Comparison of ENCODE assay signal across 12 cellular contexts in genomic region chr11:14638561-14638960, GRCh38. TPM values are rescaled to one million over a fixed set of nuclear protein-coding genes. Genes with fewer than 3 reads are reported as not detected.
DNase-seq lines count a peak whose midpoint lies in the region; ATAC-seq and TF ChIP-seq lines count a peak whose summit lies in the region.
"Had no signal": no experiment of that assay in that cellular context is flagged by ENCODE, and none has a peak within 500 bp of the region (broad histone marks: within the 10 kb centered on the region; RNA-seq: fewer than 3 reads in every experiment).

No MANE protein-coding gene starts in this region.

- peak overlapping the region; percentile 27 for H3K27ac Mint-ChIP-seq in activated naive CD4-positive, alpha-beta T cell treated with anti-CD3 and anti-CD28 coated beads for 36 hours
- H3K27ac Mint-ChIP-seq in activated CD8-positive, alpha-beta T cell treated with anti-CD3 and anti-CD28 coated beads, Interleukin-2, amount 10 ng/mL, durations not matched to agents 7 days and 5 days = peak overlapping the region; percentile 21
- H3K27ac Mint-ChIP-seq: effector memory CD8-positive, alpha-beta T cell had no signal

- H3K27ac ChIP-seq in sigmoid colon (peak overlapping the region; percentile 7 to 98 (median 74)), stomach (no peak overlapping the region)

- intact Hi-C loops in activated naive CD4-positive, alpha-beta T cell treated with anti-CD3 and anti-CD28 coated beads for 36 hours (cut with micrococcal nuclease) = loop anchor here (2.0 kb wide), 1 partner anchor 26 kb away; no protein-coding TSS in a partner anchor
- intact Hi-C loops in sigmoid colon (cut with DNase I) = no loop called here
- intact Hi-C loops in stomach (cut with DNase I; ENCODE audit: low total_unique reads) = no loop called here

- H3K9me3 Mint-ChIP-seq in activated naive CD4-positive, alpha-beta T cell treated with anti-CD3 and anti-CD28 coated beads for 36 hours = peaks cover 14% of the 10 kb centered on the region
- H3K9me3 Mint-ChIP-seq in activated CD8-positive, alpha-beta T cell treated with anti-CD3 and anti-CD28 coated beads, Interleukin-2, amount 10 ng/mL, durations not matched to agents 7 days and 5 days (ENCODE audit: insufficient read depth) = peaks cover 9% of the 10 kb centered on the region
- H3K9me3 Mint-ChIP-seq: effector memory CD8-positive, alpha-beta T cell had no signal

- no peaks in the 10 kb centered on the region for H3K27me3 Mint-ChIP-seq in activated naive CD4-positive, alpha-beta T cell treated with anti-CD3 and anti-CD28 coated beads for 36 hours (ENCODE audit: low read depth)
- no peaks in the 10 kb centered on the region for H3K27me3 Mint-ChIP-seq in activated CD8-positive, alpha-beta T cell treated with anti-CD3 and anti-CD28 coated beads, Interleukin-2, amount 10 ng/mL, durations not matched to agents 7 days and 5 days (ENCODE audit: low read depth)
- H3K27me3 Mint-ChIP-seq: effector memory CD8-positive, alpha-beta T cell had no signal

- H3K27me3 ChIP-seq in sigmoid colon (no peaks in the 10 kb centered on the region), stomach (no peaks in the 10 kb centered on the region)

- WGBS in sigmoid colon, 2 donors = 40 to 45% methylated on average over 4 of the region's 4 CpGs
- 29 to 49% (median 40%) methylated on average over 4 of the region's 4 CpGs for WGBS in stomach, 5 donors

- TF ChIP-seq POLR2A in sigmoid colon (IDR thresholded peaks at IDR 0.05) (no peak), stomach (IDR thresholded peaks at IDR 0.05) (no peak)

- peak; percentile 44 for DNase-seq in activated naive CD4-positive, alpha-beta T cell treated with anti-CD3 and anti-CD28 coated beads for 36 hours
- no peak for DNase-seq in activated naive CD4-positive, alpha-beta T cell treated with anti-CD3 and anti-CD28 coated beads, Interleukin-2, amount 50 U/mL, for 16 hours
- peak; percentile 90 for DNase-seq in MV-4-11 (lab: John Stamatoyannopoulos, UW)
- peak; percentile 35 for DNase-seq in activated CD8-positive, alpha-beta T cell treated with anti-CD3 and anti-CD28 coated beads, Interleukin-2, amount 10 ng/mL, durations not matched to agents 7 days and 5 days
- DNase-seq in sigmoid colon = no peak
- no peak for DNase-seq in stomach
- no peak for DNase-seq in NCI-H1092 (lab: John Stamatoyannopoulos, UW)
- DNase-seq: effector memory CD8-positive, alpha-beta T cell; HCEC 1CT; NCI-H2081 treated with DMSO at 0.1 percent for 48 hours had no signal

- no peak for ATAC-seq in activated CD8-positive, alpha-beta T cell treated with anti-CD3 and anti-CD28 coated beads, Interleukin-2, amount 10 ng/mL, durations not matched to agents 7 days and 5 days
- no peak for ATAC-seq in HG03442 (IDR thresholded peaks at IDR 0.05; ENCODE audit: unreplicated experiment)
- ATAC-seq: effector memory CD8-positive, alpha-beta T cell; right cardiac atrium had no signal

- H3K4me3 Mint-ChIP-seq in activated naive CD4-positive, alpha-beta T cell treated with anti-CD3 and anti-CD28 coated beads for 36 hours = peak overlapping the region; percentile 25
- H3K4me3 Mint-ChIP-seq in activated CD8-positive, alpha-beta T cell treated with anti-CD3 and anti-CD28 coated beads, Interleukin-2, amount 10 ng/mL, durations not matched to agents 7 days and 5 days = peak overlapping the region; percentile 35
- H3K4me3 Mint-ChIP-seq: effector memory CD8-positive, alpha-beta T cell had no signal

- CTCF ChIA-PET in activated naive CD4-positive, alpha-beta T cell treated with anti-CD3 and anti-CD28 coated beads for 36 hours (lab: Charles Lee) = no interaction called here
- CTCF ChIA-PET in activated CD8-positive, alpha-beta T cell treated with anti-CD3 and anti-CD28 coated beads, Interleukin-2, amount 10 ng/mL, durations not matched to agents 7 days and 5 days (lab: Charles Lee) = interaction anchor here (0.8 to 1.0 kb wide), 2 partner anchors 12 to 268 kb away, joined by 3 read pairs; no protein-coding TSS in a partner anchor

- H3K4me3 ChIP-seq in sigmoid colon (no peak overlapping the region), stomach (no peak overlapping the region)

- TF ChIP-seq CTCF in sigmoid colon (IDR thresholded peaks at IDR 0.05) = no peak
- TF ChIP-seq CTCF in stomach (IDR thresholded peaks at IDR 0.05) = no peak

- peaks cover 77% of the 10 kb centered on the region for H3K4me1 Mint-ChIP-seq in activated naive CD4-positive, alpha-beta T cell treated with anti-CD3 and anti-CD28 coated beads for 36 hours (ENCODE audit: low read depth)
- peaks cover 78% of the 10 kb centered on the region for H3K4me1 Mint-ChIP-seq in activated CD8-positive, alpha-beta T cell treated with anti-CD3 and anti-CD28 coated beads, Interleukin-2, amount 10 ng/mL, durations not matched to agents 7 days and 5 days (ENCODE audit: low read depth)

- H3K4me1 ChIP-seq in sigmoid colon (peaks cover 0 to 92% (median 68%) of the 10 kb centered on the region in 4 donors), stomach (peaks cover 0 to 36% (median 14%) of the 10 kb centered on the region in 4 donors)

- no peaks in the 10 kb centered on the region for H3K9me3 ChIP-seq in sigmoid colon
- H3K9me3 ChIP-seq in stomach = no peaks in the 10 kb centered on the region

- H3K36me3 ChIP-seq in sigmoid colon (no peaks in the 10 kb centered on the region), stomach (no peaks in the 10 kb centered on the region)

- TF ChIP-seq EP300 in sigmoid colon (IDR thresholded peaks at IDR 0.05) (no peak), stomach (IDR thresholded peaks at IDR 0.05) (no peak)

- POLR2A ChIA-PET in activated CD8-positive, alpha-beta T cell treated with anti-CD3 and anti-CD28 coated beads, Interleukin-2, amount 10 ng/mL, durations not matched to agents 7 days and 5 days (lab: Charles Lee) = interaction anchor here (0.6 to 1.0 kb wide), 2 partner anchors 118 to 310 kb away, joined by 3 read pairs; partner anchors contain the start of gene PSMA1

- peaks cover 47% of the 10 kb centered on the region for H3K36me3 Mint-ChIP-seq in activated naive CD4-positive, alpha-beta T cell treated with anti-CD3 and anti-CD28 coated beads for 36 hours (ENCODE audit: low read depth)
- H3K36me3 Mint-ChIP-seq in activated CD8-positive, alpha-beta T cell treated with anti-CD3 and anti-CD28 coated beads, Interleukin-2, amount 10 ng/mL, durations not matched to agents 7 days and 5 days (ENCODE audit: low read depth) = peaks cover 74% of the 10 kb centered on the region

RNA-seq across cellular contexts. Expression of gene PDE3B, which starts 5.0 kb away (rescaled TPM):
- total RNA-seq in activated naive CD4-positive, alpha-beta T cell treated with anti-CD3 and anti-CD28 coated beads for 36 hours = 10 to 100 TPM; 16.5 to 17.4 TPM
- 10 to 100 TPM; 74.8 to 81.4 TPM for total RNA-seq in activated CD8-positive, alpha-beta T cell treated with anti-CD3 and anti-CD28 coated beads, Interleukin-2, amount 10 ng/mL, durations not matched to agents 7 days and 5 days
- total RNA-seq in sigmoid colon (100 to 1,000 TPM in 2 of 4 donors, 10 to 100 TPM in 2; 78.3 to 132 (median 93.4) TPM), stomach (10 to 100 TPM; 13.8 to 49.2 (median 19.3) TPM)
- polyA plus RNA-seq in sigmoid colon (10 to 100 TPM in 1 of 3 donors, 1 to 10 TPM in 2; 1.2 to 13.5 (median 2.4) TPM), stomach (1 to 10 TPM; 1.2 TPM)

Comparison
In these comparisons a context has a peak if more than half of its experiments do, and no peak if none do; other contexts are left out.
1. DNase-seq: peak in activated naive CD4-positive, alpha-beta T cell treated with anti-CD3 and anti-CD28 coated beads for 36 hours (single experiment), MV-4-11 (single experiment) and activated CD8-positive, alpha-beta T cell treated with anti-CD3 and anti-CD28 coated beads, Interleukin-2, amount 10 ng/mL, durations not matched to agents 7 days and 5 days (single experiment); none in activated naive CD4-positive, alpha-beta T cell treated with anti-CD3 and anti-CD28 coated beads, Interleukin-2, amount 50 U/mL, for 16 hours (single experiment), sigmoid colon (single experiment), stomach (single experiment) and NCI-H1092 (single experiment).
2. H3K27ac ChIP-seq: peak in sigmoid colon (4 of 4); none in stomach (0 of 5).